Comparison of ENCODE assay signal across 8 cellular contexts in the genomic region with DNA sequence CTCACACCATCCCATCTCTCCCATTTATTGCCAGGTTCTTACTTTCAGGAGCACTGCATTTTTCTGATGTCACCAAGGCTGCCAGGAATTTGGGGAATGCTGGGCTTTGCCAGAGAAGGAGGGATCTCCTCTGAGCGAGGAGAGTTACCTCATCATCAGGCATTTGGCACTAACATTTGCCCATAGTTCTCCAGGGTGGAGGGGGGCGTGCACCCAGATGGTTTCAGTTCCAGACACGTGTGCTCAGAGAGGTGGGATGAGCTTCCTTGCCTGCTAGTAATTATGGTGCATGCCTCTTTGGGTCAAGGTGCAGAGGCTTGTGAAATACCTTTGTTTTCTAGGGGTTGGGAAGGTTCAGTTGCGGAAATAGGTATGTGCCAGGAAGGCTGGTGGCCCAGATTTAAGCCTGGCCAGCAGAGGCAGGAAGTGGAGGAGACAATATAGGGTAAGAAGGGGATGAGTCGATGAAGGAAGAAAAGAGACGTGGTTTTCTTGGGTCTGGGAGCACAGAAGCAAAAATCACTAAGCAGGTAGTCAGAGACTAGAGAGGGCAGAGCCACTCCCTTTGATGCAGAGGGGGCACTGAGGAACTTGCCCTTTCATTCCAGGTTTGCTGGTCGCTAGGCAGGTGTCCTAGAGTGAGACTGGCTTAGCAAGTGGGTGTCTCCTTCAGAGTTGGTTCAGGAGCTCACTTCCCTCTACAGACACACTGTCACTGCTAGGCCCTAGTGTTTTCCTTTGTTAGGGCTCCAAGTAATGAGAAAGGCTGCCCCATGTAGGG.
DNase-seq lines count a peak whose midpoint lies in the region; ATAC-seq and FAIRE-seq lines count a peak whose summit lies in the region.

No MANE protein-coding gene starts in this region.

- H3K27me3 ChIP-seq in iPS-15b (ENCODE audit: control insufficient read depth, insufficient read depth, low read length), result no peaks in the 10 kb centered on the region
- H3K27me3 ChIP-seq in subcutaneous abdominal adipose tissue (ENCODE audit: control insufficient read depth in 5 of 5, insufficient read depth in 4 of 5, low read length in 5 of 5), result no peaks in the 10 kb centered on the region

- no peaks in the 10 kb centered on the region for H3K9me3 ChIP-seq in iPS-15b (ENCODE audit: control insufficient read depth, insufficient read depth, low read length)
- no peaks in the 10 kb centered on the region for H3K9me3 ChIP-seq in subcutaneous abdominal adipose tissue (ENCODE audit: control insufficient read depth in 5 of 5, low read length in 5 of 5)

- H3K9ac ChIP-seq in iPS-15b (ENCODE audit: low read depth, low read length), result peak overlapping the region; percentile 39
- H3K9ac ChIP-seq in subcutaneous abdominal adipose tissue (ENCODE audit: low read length in 5 of 5), result no peak overlapping the region

- DNase-seq in HTR-8/SVneo (ENCODE audit: insufficient read length, low spot score), result peak; percentile 75
- DNase-seq in amniotic epithelial cell (ENCODE audit: low read depth), result peak; percentile 91
- no peak for DNase-seq in activated CD8-positive, alpha-beta memory T cell treated with anti-CD3 and anti-CD28 coated beads, Interleukin-2, amount 50 U/mL, for 48 hours
- no peak for DNase-seq in central memory CD4-positive, alpha-beta T cell
- no peak for DNase-seq in NCI-H128 (lab: John Stamatoyannopoulos, UW; ENCODE audit: unreplicated experiment)

- H3K4me1 ChIP-seq in iPS-15b (ENCODE audit: control insufficient read depth, insufficient read depth, low read length) (peaks cover 9% of the 10 kb centered on the region), subcutaneous abdominal adipose tissue (ENCODE audit: control insufficient read depth in 5 of 5, insufficient read depth in 5 of 5, low read length in 5 of 5) (peaks cover 2 to 37% (median 20%) of the 10 kb centered on the region in 5 donors)

- H3K27ac ChIP-seq in subcutaneous abdominal adipose tissue (ENCODE audit: low read depth, low read length), result peak overlapping the region; percentile 39

- H3K4me3 ChIP-seq in iPS-15b (ENCODE audit: low read depth, low read length) (no peak overlapping the region), subcutaneous abdominal adipose tissue (ENCODE audit: low read depth in 1 of 5, low read length in 5 of 5) (peak overlapping the region in 2 of 5 donors; percentile 5 to 49)

- no peak for FAIRE-seq in HTR-8/SVneo (lab: Jason Lieb, UNC)

- no peak for ATAC-seq in HG03108 (IDR thresholded peaks at IDR 0.05; ENCODE audit: unreplicated experiment)

- H3K36me3 ChIP-seq in iPS-15b (ENCODE audit: control insufficient read depth, insufficient read depth, low read length) (no peaks in the 10 kb centered on the region), subcutaneous abdominal adipose tissue (ENCODE audit: control insufficient read depth in 5 of 5, insufficient read depth in 5 of 5, low read length in 5 of 5) (no peaks in the 10 kb centered on the region)

Comparison
In these comparisons a context has a peak if more than half of its experiments do, and no peak if none do; other contexts are left out.
1. DNase-seq: peak in HTR-8/SVneo (single experiment) and amniotic epithelial cell (single experiment); none in activated CD8-positive, alpha-beta memory T cell treated with anti-CD3 and anti-CD28 coated beads, Interleukin-2, amount 50 U/mL, for 48 hours (single experiment), central memory CD4-positive, alpha-beta T cell (single experiment) and NCI-H128 (single experiment).